In genomic region chr4:41217020-41217333, GRCh38 we compare ENCODE assay signal across 9 cellular contexts. TPM values are rescaled to one million over a fixed set of nuclear protein-coding genes. Genes with fewer than 3 reads are reported as not detected.
DNase-seq lines count a peak whose midpoint lies in the region; ATAC-seq, FAIRE-seq and TF ChIP-seq lines count a peak whose summit lies in the region.
"Had no signal": no experiment of that assay in that cellular context is flagged by ENCODE, and none has a peak within 500 bp of the region (broad histone marks: within the 10 kb centered on the region; RNA-seq: fewer than 3 reads in every experiment).

No MANE protein-coding gene starts in this region.

- H3K9me3 Mint-ChIP-seq in activated CD4-positive, alpha-beta memory T cell treated with anti-CD3 and anti-CD28 coated beads for 36 hours: no peaks in the 10 kb centered on the region

- CTCF ChIA-PET in activated CD4-positive, alpha-beta memory T cell treated with anti-CD3 and anti-CD28 coated beads for 36 hours (lab: Charles Lee): interaction anchor here (1.2 to 2.4 kb wide), 2 partner anchors 241 to 288 kb away, joined by 5 to 7 read pairs; no protein-coding TSS in a partner anchor

- ATAC-seq in gastroesophageal sphincter (no peak), HG03025 (IDR thresholded peaks at IDR 0.05; ENCODE audit: low FRiP score, unreplicated experiment) (no peak)

- H3K27ac ChIP-seq in gastroesophageal sphincter (peak overlapping the region; percentile 63 to 92 (median 90)), skeletal muscle tissue (ENCODE audit: low read depth, low read length) (peak overlapping the region; percentile 77)

- no peaks in the 10 kb centered on the region for H3K9me3 ChIP-seq in gastroesophageal sphincter
- H3K9me3 ChIP-seq in skeletal muscle tissue (ENCODE audit: control insufficient read depth in 3 of 3, low read length in 3 of 3): no peaks in the 10 kb centered on the region

- H3K27me3 ChIP-seq in gastroesophageal sphincter (no peaks in the 10 kb centered on the region), skeletal muscle tissue (ENCODE audit: control insufficient read depth in 3 of 3, insufficient read depth in 3 of 3, low read length in 3 of 3) (peaks cover 0 to 4% (median 0%) of the 10 kb centered on the region in 3 donors)

- 11 to 16% methylated on average over 2 of the region's 2 CpGs for WGBS in gastroesophageal sphincter (ENCODE audit: low coverage in 1 of 2), 2 donors

- H3K4me3 Mint-ChIP-seq in activated CD4-positive, alpha-beta memory T cell treated with anti-CD3 and anti-CD28 coated beads for 36 hours: peak overlapping the region; percentile 75

- peak overlapping the region; percentile 64 to 84 (median 78) for H3K9ac ChIP-seq in skeletal muscle tissue (ENCODE audit: low read depth in 1 of 3, low read length in 3 of 3)

- H3K36me3 ChIP-seq in gastroesophageal sphincter: no peaks in the 10 kb centered on the region
- H3K36me3 ChIP-seq in skeletal muscle tissue (ENCODE audit: control insufficient read depth in 3 of 3, insufficient read depth in 3 of 3, low read length in 3 of 3): no peaks in the 10 kb centered on the region

- TF ChIP-seq CTCF in HFF-Myc (IDR thresholded peaks at IDR 0.05; ENCODE audit: low read depth, low read length, missing control alignments): no peak
- TF ChIP-seq CTCF in gastroesophageal sphincter (IDR thresholded peaks at IDR 0.05): no peak

- DNase-seq in HFF-Myc (ENCODE audit: extremely low read depth, low read depth) (no peak), SHP77 treated with DMSO at 0.1 percent for 48 hours (lab: John Stamatoyannopoulos, UW) (no peak), midbrain (lab: John Stamatoyannopoulos, UW) (no peak), GM12891 (ENCODE audit: insufficient read length, low spot score) (no peak)
- DNase-seq in activated CD4-positive, alpha-beta memory T cell treated with anti-CD3 and anti-CD28 coated beads for 36 hours: no peak
- DNase-seq: NCI-H446 treated with DMSO at 0.1 percent for 48 hours had no signal

- TF ChIP-seq EP300 in gastroesophageal sphincter (IDR thresholded peaks at IDR 0.05): no peak

- intact Hi-C loops in activated CD4-positive, alpha-beta memory T cell treated with anti-CD3 and anti-CD28 coated beads for 36 hours (cut with micrococcal nuclease): loop anchor here (10.0 kb wide), 1 partner anchor 452 kb away; no protein-coding TSS in a partner anchor

- H3K27me3 Mint-ChIP-seq in activated CD4-positive, alpha-beta memory T cell treated with anti-CD3 and anti-CD28 coated beads for 36 hours: peaks cover 55% of the 10 kb centered on the region

- no peak for FAIRE-seq in GM12891 (lab: Jason Lieb, UNC)

- H3K4me1 ChIP-seq in gastroesophageal sphincter: peaks cover 0 to 40% (median 3%) of the 10 kb centered on the region in 3 donors
- peaks cover 19 to 33% (median 32%) of the 10 kb centered on the region in 3 donors for H3K4me1 ChIP-seq in skeletal muscle tissue (ENCODE audit: control insufficient read depth in 3 of 3, insufficient read depth in 3 of 3, low read length in 3 of 3)

- H3K4me3 ChIP-seq in HFF-Myc (replicated peaks; ENCODE audit: low read depth, low read length) (peak overlapping the region; percentile 59), gastroesophageal sphincter (peak overlapping the region; percentile 62 to 66), skeletal muscle tissue (ENCODE audit: low read length in 3 of 3) (peak overlapping the region; percentile 69 to 85 (median 79))

- POLR2A ChIA-PET in activated CD4-positive, alpha-beta memory T cell treated with anti-CD3 and anti-CD28 coated beads for 36 hours (lab: Charles Lee): no interaction called here

- peaks cover 28% of the 10 kb centered on the region for H3K4me1 Mint-ChIP-seq in activated CD4-positive, alpha-beta memory T cell treated with anti-CD3 and anti-CD28 coated beads for 36 hours (ENCODE audit: low read depth)

- no peaks in the 10 kb centered on the region for H3K36me3 Mint-ChIP-seq in activated CD4-positive, alpha-beta memory T cell treated with anti-CD3 and anti-CD28 coated beads for 36 hours

- H3K27ac Mint-ChIP-seq in activated CD4-positive, alpha-beta memory T cell treated with anti-CD3 and anti-CD28 coated beads for 36 hours: no peak overlapping the region

- no peak for TF ChIP-seq POLR2A in gastroesophageal sphincter (IDR thresholded peaks at IDR 0.05)
- no peak for TF ChIP-seq POLR2A in GM12891 (IDR thresholded peaks at IDR 0.05; ENCODE audit: low read depth, low read length)

TF ChIP-seq in GM12891, 5 proteins besides CTCF, POLR2A, EP300 and RAD21:
- TF ChIP-seq SPI1 (IDR thresholded peaks at IDR 0.05; ENCODE audit: low read depth, low read length) (no peak), POU2F2 (IDR thresholded peaks at IDR 0.05; ENCODE audit: low read depth, low read length) (no peak), POLR2AphosphoS5 (IDR thresholded peaks at IDR 0.05; ENCODE audit: low read depth, low read length) (no peak), TAF1 (IDR thresholded peaks at IDR 0.05; ENCODE audit: low read depth, low read length) (no peak), PAX5 (IDR thresholded peaks at IDR 0.05; ENCODE audit: insufficient read depth, low read length, severe bottlenecking) (no peak)

RNA-seq across cellular contexts. Expression of gene APBB2, which starts 2.6 kb away (rescaled TPM):
- total RNA-seq in activated CD4-positive, alpha-beta memory T cell treated with anti-CD3 and anti-CD28 coated beads for 36 hours: 1 to 10 TPM; 1.5 to 1.7 TPM
- 100 to 1,000 TPM in 1 of 4 donors, 10 to 100 TPM in 3; 66.3 to 133 (median 90.2) TPM for total RNA-seq in gastroesophageal sphincter
- total RNA-seq in skeletal muscle tissue: 41.2 TPM
- 2.9 TPM for polyA plus RNA-seq in GM12891 (2012; ENCODE audit: low read depth, missing spikeins)

RNA-seq across cellular contexts. Expression of gene UCHL1, which starts 39.8 kb away (rescaled TPM):
- total RNA-seq in activated CD4-positive, alpha-beta memory T cell treated with anti-CD3 and anti-CD28 coated beads for 36 hours: 1 to 10 TPM in 1 of 2 experiments, under 1 TPM in 1; 0.99 to 1.1 TPM
- total RNA-seq in gastroesophageal sphincter (10 to 100 TPM in 3 of 4 donors, 1 to 10 TPM in 1; 9.8 to 43.0 (median 39.6) TPM), skeletal muscle tissue (12.5 TPM)
- 8.2 TPM for polyA plus RNA-seq in GM12891 (2012; ENCODE audit: low read depth, missing spikeins)

Comparison
In these comparisons a context has a peak if more than half of its experiments do, and no peak if none do; other contexts are left out.
1. RNA of gene APBB2, which starts 2.6 kb away (total RNA-seq): 66.3 to 133 TPM in gastroesophageal sphincter and 41.2 TPM in skeletal muscle tissue (single experiment); 1.5 to 1.7 TPM in activated CD4-positive, alpha-beta memory T cell treated with anti-CD3 and anti-CD28 coated beads for 36 hours; every median in the first group is over 10 times any median in the second.
2. Peak in every context shown above with its lines, with median percentiles within 50 percentile points of each other: H3K4me3 ChIP-seq.